ENCODE assay signal across 9 cellular contexts in the genomic region with DNA sequence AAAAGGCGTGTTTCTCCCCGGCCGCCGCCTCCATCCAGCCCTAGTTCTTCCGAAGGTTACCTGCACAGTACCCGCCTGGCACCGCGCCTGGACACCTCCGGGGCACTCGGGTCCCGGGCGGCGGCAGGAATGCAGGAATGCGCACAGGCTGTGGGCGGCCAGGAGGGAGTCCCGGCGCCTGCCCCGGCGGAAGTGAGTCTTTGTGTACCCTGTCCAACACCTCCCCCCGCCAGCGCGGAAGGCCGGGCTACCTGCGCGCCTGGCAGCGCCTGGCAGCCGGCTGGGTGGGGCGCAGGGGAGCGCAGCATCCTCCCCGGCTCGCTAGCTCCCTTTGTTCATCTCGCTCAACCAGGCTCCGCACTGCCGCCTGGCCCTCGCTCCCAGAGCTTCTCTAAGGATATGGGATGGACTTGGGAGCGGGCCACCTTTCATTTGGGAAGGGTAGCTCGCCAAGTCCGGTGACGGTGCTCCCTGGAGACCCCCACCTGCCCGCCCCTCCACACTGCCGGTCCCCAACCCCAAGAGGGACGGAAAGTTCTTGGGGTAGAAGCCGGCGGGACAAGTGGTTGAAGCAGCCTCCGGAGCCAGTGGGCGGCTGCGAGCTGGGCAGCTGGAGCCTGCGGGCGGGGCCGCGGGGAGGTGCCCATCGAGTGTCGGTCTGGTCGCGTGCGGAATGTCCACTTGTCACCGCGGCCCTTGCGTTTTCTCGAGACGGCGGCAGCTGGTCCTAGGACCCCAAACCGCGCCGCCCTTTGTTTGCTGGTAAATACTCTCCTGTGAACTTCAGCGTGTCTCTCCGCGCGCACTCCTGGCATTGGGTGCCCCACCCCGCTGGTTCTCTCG. TPM values are rescaled to one million over a fixed set of nuclear protein-coding genes. Genes with fewer than 3 reads are reported as not detected.
A peak's percentile ranks its signal among the peaks of the same experiment; 100 is the strongest.
DNase-seq lines count a peak whose midpoint lies in the region; ATAC-seq and TF ChIP-seq lines count a peak whose summit lies in the region.
"Had no signal": no experiment of that assay in that cellular context is flagged by ENCODE, and none has a peak within 500 bp of the region (broad histone marks: within the 10 kb centered on the region; RNA-seq: fewer than 3 reads in every experiment).

No MANE protein-coding gene starts in this region.

- H3K4me1 ChIP-seq in breast epithelium (no peaks in the 10 kb centered on the region), left lung (peaks cover 0 to 11% of the 10 kb centered on the region in 2 donors), upper lobe of left lung (peaks cover 5 to 25% (median 11%) of the 10 kb centered on the region in 4 donors)

- no peak for TF ChIP-seq EP300 in upper lobe of left lung (IDR thresholded peaks at IDR 0.05)

- peaks cover 34 to 49% (median 47%) of the 10 kb centered on the region in 3 donors for H3K27me3 Mint-ChIP-seq in CD14-positive monocyte (ENCODE audit: low read depth in 3 of 3)

- no peaks in the 10 kb centered on the region for H3K9me3 ChIP-seq in breast epithelium
- no peaks in the 10 kb centered on the region for H3K9me3 ChIP-seq in left lung
- no peaks in the 10 kb centered on the region for H3K9me3 ChIP-seq in upper lobe of left lung

- peak overlapping the region; percentile 44 to 69 (median 62) for H3K4me3 ChIP-seq in breast epithelium
- peak overlapping the region; percentile 35 to 36 for H3K4me3 ChIP-seq in left lung
- H3K4me3 ChIP-seq in upper lobe of left lung = peak overlapping the region in 3 of 4 donors; percentile 38 to 52 (median 45)
- H3K4me3 ChIP-seq: BLaER1 treated with 17β-estradiol and CSF1 and Interleukin-3, amounts not matched to agents 10 nM and 100 nM had no signal

- peak overlapping the region in 1 of 2 donors; percentile 77 for H3K4me3 Mint-ChIP-seq in CD14-positive monocyte

- H3K9me3 Mint-ChIP-seq in CD14-positive monocyte = peaks cover 0 to 6% (median 0%) of the 10 kb centered on the region in 7 donors

- TF ChIP-seq CTCF in breast epithelium (IDR thresholded peaks at IDR 0.05) (no peak), left lung (IDR thresholded peaks at IDR 0.05) (no peak), upper lobe of left lung (IDR thresholded peaks at IDR 0.05) (no peak), CD14-positive monocyte (IDR thresholded peaks at IDR 0.05) (no peak)

- no peak overlapping the region for H3K27ac Mint-ChIP-seq in CD14-positive monocyte

- ATAC-seq in left lung = peak; percentile 89
- peak; percentile 58 to 69 for ATAC-seq in upper lobe of left lung (ENCODE audit: low FRiP score in 2 of 2)

- peaks cover 0 to 6% of the 10 kb centered on the region in 2 donors for H3K36me3 Mint-ChIP-seq in CD14-positive monocyte

- peak; percentile 79 to 87 for DNase-seq in NCI-H2081 (lab: John Stamatoyannopoulos, UW)
- no peak for DNase-seq in NCI-H2081 treated with DMSO at 0.1 percent for 48 hours (lab: John Stamatoyannopoulos, UW)
- DNase-seq in breast epithelium (ENCODE audit: low spot score in 2 of 2) = peak; percentile 55 to 71
- DNase-seq in left lung = peak; percentile 36 to 81
- peak in 1 of 2 donors; percentile 88 for DNase-seq in upper lobe of left lung
- no peak for DNase-seq in KBM-7
- DNase-seq in CD14-positive monocyte (ENCODE audit: low spot score) = no peak
- DNase-seq in NK-92 (lab: John Stamatoyannopoulos, UW; ENCODE audit: unreplicated experiment) = no peak

- H3K27me3 ChIP-seq in breast epithelium (peaks cover 4 to 19% of the 10 kb centered on the region in 2 donors), left lung (peaks cover 36 to 63% of the 10 kb centered on the region in 2 donors), upper lobe of left lung (peaks cover 0 to 20% (median 10%) of the 10 kb centered on the region in 4 donors)
- H3K27me3 ChIP-seq: BLaER1 treated with 17β-estradiol and CSF1 and Interleukin-3, amounts not matched to agents 10 nM and 100 nM had no signal

- H3K36me3 ChIP-seq in breast epithelium (no peaks in the 10 kb centered on the region), left lung (no peaks in the 10 kb centered on the region), upper lobe of left lung (no peaks in the 10 kb centered on the region)
- H3K36me3 ChIP-seq: BLaER1 treated with 17β-estradiol and CSF1 and Interleukin-3, amounts not matched to agents 10 nM and 100 nM had no signal

- WGBS in upper lobe of left lung, 2 donors = 0 to 4% methylated on average over 4 to 59 of the region's 71 CpGs

- intact Hi-C loops in breast epithelium (cut with DNase I; ENCODE audit: low total_unique reads) = no loop called here
- intact Hi-C loops in left lung (cut with DNase I) = no loop called here
- intact Hi-C loops in CD14-positive monocyte (cut with micrococcal nuclease) = no loop called here

- peaks cover 3% of the 10 kb centered on the region for H3K4me1 Mint-ChIP-seq in CD14-positive monocyte

- in situ Hi-C loops in KBM-7 (cut with MboI; ENCODE audit: low pct_unique_long_range_greater_than_20kb, low sequenced_read_pairs) = no loop called here

- no peak for TF ChIP-seq POLR2A in breast epithelium (IDR thresholded peaks at IDR 0.05)
- no peak for TF ChIP-seq POLR2A in upper lobe of left lung (IDR thresholded peaks at IDR 0.05)

- peak overlapping the region in 1 of 2 donors; percentile 17 for H3K27ac ChIP-seq in breast epithelium
- no peak overlapping the region for H3K27ac ChIP-seq in left lung
- peak overlapping the region in 1 of 4 donors; percentile 53 for H3K27ac ChIP-seq in upper lobe of left lung
- H3K27ac ChIP-seq: BLaER1 treated with 17β-estradiol and CSF1 and Interleukin-3, amounts not matched to agents 10 nM and 100 nM had no signal

RNA-seq across cellular contexts. Expression of a gene that starts 1.2 kb away (rescaled TPM):
- total RNA-seq in breast epithelium = 1 to 10 TPM in 2 of 3 donors, not detected in 1; 2.3 to 2.8 TPM
- 1 to 10 TPM in 1 of 2 donors, under 1 TPM in 1; 0.93 to 2.2 TPM for total RNA-seq in left lung
- total RNA-seq in upper lobe of left lung = 1 to 10 TPM in 3 of 6 donors, under 1 TPM in 3; under 0.01 to 2.9 (median 1.4) TPM
- not detected for polyA plus RNA-seq in CD14-positive monocyte

Comparison
In these comparisons a context has a peak if more than half of its experiments do, and no peak if none do; other contexts are left out.
1. DNase-seq: peak in NCI-H2081 (2 of 2), breast epithelium (2 of 2) and left lung (2 of 2); none in NCI-H2081 treated with DMSO at 0.1 percent for 48 hours (single experiment), KBM-7 (single experiment), CD14-positive monocyte (single experiment) and NK-92 (single experiment).
2. Peak in every context shown above with its lines, with median percentiles within 50 percentile points of each other: H3K4me3 ChIP-seq.